ENCODE assay signal across 8 cellular contexts in genomic region chr1:230868736-230869385, GRCh38. TPM values are rescaled to one million over a fixed set of nuclear protein-coding genes. Genes with fewer than 3 reads are reported as not detected.
DNase-seq lines count a peak whose midpoint lies in the region; ATAC-seq and TF ChIP-seq lines count a peak whose summit lies in the region.

No MANE protein-coding gene starts in this region.

- DNase-seq in CD8-positive, alpha-beta memory T cell = no peak
- peak; percentile 60 to 71 for DNase-seq in PC-9
- DNase-seq in central memory CD8-positive, alpha-beta T cell (ENCODE audit: low spot score in 2 of 2) = peak in 1 of 2 donors; percentile 11
- DNase-seq in left lung = peak; percentile 71 to 80
- DNase-seq in substantia nigra (lab: John Stamatoyannopoulos, UW) = peak in 28 of 49 donors; percentile 46 to 85 (median 66)
- no peak for DNase-seq in amniotic stem cell (lab: John Stamatoyannopoulos, UW)

- no peaks in the 10 kb centered on the region for H3K36me3 ChIP-seq in CD8-positive, alpha-beta memory T cell (ENCODE audit: insufficient read depth, low read length)
- H3K36me3 ChIP-seq in PC-9 (ENCODE audit: low read depth) (no peaks in the 10 kb centered on the region), left lung (no peaks in the 10 kb centered on the region)

- no peaks in the 10 kb centered on the region for H3K9me3 Mint-ChIP-seq in CD8-positive, alpha-beta memory T cell
- H3K9me3 Mint-ChIP-seq in central memory CD8-positive, alpha-beta T cell = no peaks in the 10 kb centered on the region

- no peaks in the 10 kb centered on the region for H4K20me1 ChIP-seq in PC-9 (ENCODE audit: insufficient read depth)

- H3K4me1 Mint-ChIP-seq in CD8-positive, alpha-beta memory T cell = peaks cover 11 to 23% (median 12%) of the 10 kb centered on the region in 3 donors
- H3K4me1 Mint-ChIP-seq in central memory CD8-positive, alpha-beta T cell = peaks cover 13% of the 10 kb centered on the region

- H3K4me2 ChIP-seq in PC-9 = peak overlapping the region; percentile 92

- intact Hi-C loops in PC-9 (cut with micrococcal nuclease; ENCODE audit: unreplicated experiment) (loop anchor here (2.0 to 10.0 kb wide), 3 partner anchors 110 to 346 kb away; partner anchors contain the start of genes ARV1, COG2 and TTC13), left lung (cut with DNase I) (no loop called here)

- peak overlapping the region in 1 of 8 donors; percentile 72 for H3K27ac Mint-ChIP-seq in CD8-positive, alpha-beta memory T cell
- H3K27ac Mint-ChIP-seq in central memory CD8-positive, alpha-beta T cell (ENCODE audit: low read depth) = peak overlapping the region; percentile 82

- no peaks in the 10 kb centered on the region for H3K9me3 ChIP-seq in CD8-positive, alpha-beta memory T cell (ENCODE audit: low read length)
- no peaks in the 10 kb centered on the region for H3K9me3 ChIP-seq in PC-9 (ENCODE audit: insufficient read depth, low read depth)
- no peaks in the 10 kb centered on the region for H3K9me3 ChIP-seq in left lung

- ATAC-seq in GM19324 (IDR thresholded peaks at IDR 0.05; ENCODE audit: low FRiP score, unreplicated experiment) (peak; percentile 42), HG03280 (IDR thresholded peaks at IDR 0.05; ENCODE audit: unreplicated experiment) (peak; percentile 37), left lung (peak; percentile 77)
- ATAC-seq in central memory CD8-positive, alpha-beta T cell (replicated peaks; ENCODE audit: extremely low read depth, poor library complexity, severe bottlenecking) = peak; percentile 33

- H2AFZ ChIP-seq in PC-9 = peak overlapping the region; percentile 96

- CTCF ChIA-PET in CD8-positive, alpha-beta memory T cell (lab: Charles Lee) = interaction anchor here (1.3 kb wide), 1 partner anchor 110 kb away, joined by 3 read pairs; the partner anchor contains the start of gene TTC13
- CTCF ChIA-PET in PC-9 (lab: Charles Lee) = no interaction called here

- H3F3A ChIP-seq in PC-9 (ENCODE audit: insufficient read depth, low read depth) = peaks cover 3% of the 10 kb centered on the region

- H3K4me3 ChIP-seq in CD8-positive, alpha-beta memory T cell (ENCODE audit: low read length) = peak overlapping the region; percentile 60
- peak overlapping the region; percentile 62 for H3K4me3 ChIP-seq in PC-9
- H3K4me3 ChIP-seq in left lung = peak overlapping the region; percentile 86 to 87

- peaks cover 13% of the 10 kb centered on the region for H3K4me1 ChIP-seq in CD8-positive, alpha-beta memory T cell (ENCODE audit: insufficient read depth, low read length)
- H3K4me1 ChIP-seq in PC-9 (replicated peaks; ENCODE audit: insufficient read depth) = peaks cover 29% of the 10 kb centered on the region
- H3K4me1 ChIP-seq in left lung = peaks cover 9 to 36% of the 10 kb centered on the region in 2 donors

- peaks cover 19 to 28% of the 10 kb centered on the region in 2 donors for H3K27me3 Mint-ChIP-seq in CD8-positive, alpha-beta memory T cell
- H3K27me3 Mint-ChIP-seq in central memory CD8-positive, alpha-beta T cell = peaks cover 26% of the 10 kb centered on the region

- no peaks in the 10 kb centered on the region for H3K9me2 ChIP-seq in PC-9 (ENCODE audit: insufficient read depth)

- peak overlapping the region; percentile 76 to 93 (median 84) for H3K4me3 Mint-ChIP-seq in CD8-positive, alpha-beta memory T cell
- peak overlapping the region; percentile 83 for H3K4me3 Mint-ChIP-seq in central memory CD8-positive, alpha-beta T cell

- POLR2A ChIA-PET in CD8-positive, alpha-beta memory T cell (lab: Charles Lee) = no interaction called here
- POLR2A ChIA-PET in PC-9 (lab: Charles Lee; ENCODE audit: unreplicated experiment) = interaction anchor here (0.6 to 0.7 kb wide), 7 partner anchors 49 to 1323 kb away, joined by 3 to 30 read pairs (median 4); no protein-coding TSS in a partner anchor

- H3K27ac ChIP-seq in CD8-positive, alpha-beta memory T cell (ENCODE audit: low read depth, low read length) = no peak overlapping the region
- H3K27ac ChIP-seq in PC-9 (peak overlapping the region; percentile 61), left lung (peak overlapping the region; percentile 74 to 82), substantia nigra (ENCODE audit: low read depth, low read length, poor library complexity, severe bottlenecking) (peak overlapping the region; percentile 66)

- TF ChIP-seq CTCF in PC-9 (conservative IDR thresholded peaks at IDR 0.05) = no peak
- TF ChIP-seq CTCF in left lung (IDR thresholded peaks at IDR 0.05) = no peak

- H3K27me3 ChIP-seq in CD8-positive, alpha-beta memory T cell (ENCODE audit: insufficient read depth, low read length, poor library complexity, severe bottlenecking) = no peaks in the 10 kb centered on the region
- H3K27me3 ChIP-seq in PC-9 (ENCODE audit: insufficient read depth, low read depth) = no peaks in the 10 kb centered on the region
- H3K27me3 ChIP-seq in left lung = peaks cover 0 to 38% of the 10 kb centered on the region in 2 donors

- H3K36me3 Mint-ChIP-seq in CD8-positive, alpha-beta memory T cell = peaks cover 0 to 5% (median 3%) of the 10 kb centered on the region in 3 donors
- peaks cover 5% of the 10 kb centered on the region for H3K36me3 Mint-ChIP-seq in central memory CD8-positive, alpha-beta T cell (ENCODE audit: insufficient read depth)

- BruUV-seq in PC-9 (replicated peaks; lab: Mats Ljungman, UMichigan) = TSS peak; percentile 78

- H3K79me2 ChIP-seq in PC-9 (ENCODE audit: low read depth) = peaks cover 15% of the 10 kb centered on the region

RNA-seq across cellular contexts. Expression of gene C1orf198, which starts 0.5 kb away (rescaled TPM):
- total RNA-seq in CD8-positive, alpha-beta memory T cell = 1 to 10 TPM; 5.7 to 7.2 TPM
- 5.9 TPM for polyA plus RNA-seq in CD8-positive, alpha-beta memory T cell
- total RNA-seq in PC-9 (2021) = 20.5 and 24.5 TPM in 2 replicates
- 100 to 1,000 TPM in 1 of 2 donors, 10 to 100 TPM in 1; 36.2 to 116 TPM for total RNA-seq in left lung

Comparison
In these comparisons a context has a peak if more than half of its experiments do, and no peak if none do; other contexts are left out.
1. DNase-seq: peak in PC-9 (2 of 2), left lung (2 of 2) and substantia nigra (28 of 49); none in CD8-positive, alpha-beta memory T cell (0 of 5) and amniotic stem cell (single experiment).
2. Peak in every context shown above with its lines, with median percentiles within 50 percentile points of each other: H3K4me3 ChIP-seq and ATAC-seq.